In the genomic region with DNA sequence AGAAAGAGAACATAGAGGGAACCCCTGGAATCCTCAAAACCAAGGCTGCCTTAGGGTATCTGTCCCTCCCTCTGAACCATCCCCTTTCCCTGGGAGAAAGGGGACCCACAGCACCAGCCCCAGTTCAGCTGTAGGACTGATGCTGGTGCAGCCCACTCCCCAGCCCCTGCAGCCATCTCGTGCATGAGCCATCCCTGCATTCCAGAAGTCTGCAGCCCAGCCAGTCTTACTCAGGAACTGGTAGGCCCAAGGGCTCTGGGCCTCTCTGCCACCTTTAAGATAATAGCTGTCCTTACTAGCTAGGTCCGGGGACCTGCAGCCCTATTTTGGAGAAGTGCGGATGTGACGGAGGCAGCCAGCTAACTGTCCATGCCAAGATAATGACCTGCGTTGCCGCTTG, we compare ENCODE assay signal across 1 cellular context.
TF ChIP-seq lines count a peak whose summit lies in the region.

No MANE protein-coding gene starts in this region.

TF ChIP-seq in HepG2, 621 proteins besides CTCF, POLR2A, EP300 and RAD21:
- 0 out of 2 replicates have a peak, but pooled peaks have one; percentile 2 for TF ChIP-seq ZNF501 (CRISPR knock-in tag; IDR thresholded peaks at IDR 0.05)
- no peak for TF ChIP-seq ZBTB8A (CRISPR knock-in tag; IDR thresholded peaks at IDR 0.05; ENCODE audit: borderline replicate concordance, low read depth)
- 0 out of 2 replicates have a peak, but pooled peaks have one; percentile 8 for TF ChIP-seq ARID4A (CRISPR knock-in tag; IDR thresholded peaks at IDR 0.05; ENCODE audit: borderline replicate concordance)
- 0 out of 2 replicates have a peak, but pooled peaks have one; percentile 17 for TF ChIP-seq ZNF430 (CRISPR knock-in tag; IDR thresholded peaks at IDR 0.05)
